In genomic region chr12:24719293-24719721, GRCh38 we compare ENCODE assay signal across 1 cellular context.
TF ChIP-seq lines count a peak whose summit lies in the region.

No MANE protein-coding gene starts in this region.

TF ChIP-seq in GM23338, 12 proteins besides CTCF, POLR2A, EP300 and RAD21 (continued from another document):
- no peak for TF ChIP-seq ZNF462 (CRISPR knock-in tag; IDR thresholded peaks at IDR 0.05)
- TF ChIP-seq POLR2AphosphoS5 (IDR thresholded peaks at IDR 0.05; ENCODE audit: low read depth): no peak
- no peak for TF ChIP-seq EZH2 (IDR thresholded peaks at IDR 0.05; ENCODE audit: low read depth, unreplicated experiment)
- TF ChIP-seq STAT1 (IDR thresholded peaks at IDR 0.05; ENCODE audit: unreplicated experiment): no peak
TF ChIP-seq in GM23338: peak in this region for 0.
